Comparison of ENCODE assay signal across 8 cellular contexts in genomic region chr17:16363749-16364536, GRCh38. TPM values are rescaled to one million over a fixed set of nuclear protein-coding genes. Genes with fewer than 3 reads are reported as not detected.
A peak's percentile ranks its signal among the peaks of the same experiment; 100 is the strongest.
DNase-seq lines count a peak whose midpoint lies in the region; ATAC-seq, FAIRE-seq and TF ChIP-seq lines count a peak whose summit lies in the region.

No MANE protein-coding gene starts in this region.

- POLR2A ChIA-PET in AG04449 (lab: Yijun Ruan, JAX), result interaction anchor here (0.6 to 1.6 kb wide), 4 partner anchors 11 to 75 kb away, joined by 3 to 13 read pairs (median 4); partner anchors contain the start of genes CENPV and UBB
- POLR2A ChIA-PET in PC-9 (lab: Charles Lee; ENCODE audit: unreplicated experiment), result interaction anchor here (0.6 to 1.2 kb wide), 3 partner anchors 15 to 81 kb away, joined by 3 to 4 read pairs (median 4); no protein-coding TSS in a partner anchor

- H4K20me1 ChIP-seq in PC-9 (ENCODE audit: insufficient read depth) (no peaks in the 10 kb centered on the region), neural cell (ENCODE audit: insufficient read depth) (no peaks in the 10 kb centered on the region)

- no peak for TF ChIP-seq EP300 in neural cell (conservative IDR thresholded peaks at IDR 0.05; ENCODE audit: poor library complexity, severe bottlenecking)

- peak; percentile 78 for TF ChIP-seq RAD21 in neural cell (conservative IDR thresholded peaks at IDR 0.05)

- DNase-seq in AG04449 (ENCODE audit: low read depth, low spot score) (no peak), HTR-8/SVneo (ENCODE audit: insufficient read length, low spot score) (peak; percentile 81), PC-9 (peak in 1 of 2 experiments; percentile 73), activated T-cell treated with anti-CD3 and anti-CD28 coated beads for 48 hours (ENCODE audit: low read depth) (peak; percentile 63), fibroblast of gingiva (ENCODE audit: low read depth) (peak; percentile 61), substantia nigra (lab: John Stamatoyannopoulos, UW) (peak in 38 of 49 donors; percentile 24 to 82 (median 62))

- CTCF ChIA-PET in AG04449 (lab: Yijun Ruan, JAX) (interaction anchor here (0.6 to 5.8 kb wide), 52 partner anchors 7 to 225 kb away, joined by 3 to 141 read pairs (median 4); partner anchors contain the start of genes CENPV, NCOR1, TRPV2 and UBB), PC-9 (lab: Charles Lee) (interaction anchor here (0.5 to 1.8 kb wide), 19 partner anchors 9 to 275 kb away, joined by 3 to 11 read pairs (median 4); partner anchors contain the start of gene CENPV)

- no peak overlapping the region for H3K4me2 ChIP-seq in PC-9
- no peak overlapping the region for H3K4me2 ChIP-seq in neural cell (ENCODE audit: low read length)

- no peaks in the 10 kb centered on the region for H3K36me3 ChIP-seq in PC-9 (ENCODE audit: low read depth)
- H3K36me3 ChIP-seq in neural cell (ENCODE audit: insufficient read depth, low read length), result no peaks in the 10 kb centered on the region

- FAIRE-seq in HTR-8/SVneo (lab: Jason Lieb, UNC), result peak; percentile 83

- H2AFZ ChIP-seq in PC-9 (no peak overlapping the region), neural cell (ENCODE audit: low read depth, low read length) (no peak overlapping the region)

- TF ChIP-seq CTCF in AG04449 (IDR thresholded peaks at IDR 0.05; ENCODE audit: insufficient read depth, low read length, missing control alignments), result peak; percentile 79
- TF ChIP-seq CTCF in PC-9 (conservative IDR thresholded peaks at IDR 0.05), result peak; percentile 90
- peak; percentile 90 for TF ChIP-seq CTCF in neural cell (IDR thresholded peaks at IDR 0.05; ENCODE audit: poor library complexity, severe bottlenecking)

- no peak overlapping the region for H3K9ac ChIP-seq in neural cell (ENCODE audit: low read length)

- H3K27ac ChIP-seq in PC-9 (no peak overlapping the region), neural cell (ENCODE audit: low read length) (no peak overlapping the region), substantia nigra (ENCODE audit: low read depth, low read length, poor library complexity, severe bottlenecking) (peak overlapping the region; percentile 69)

- H3K4me1 ChIP-seq in PC-9 (replicated peaks; ENCODE audit: insufficient read depth), result no peaks in the 10 kb centered on the region

- H3F3A ChIP-seq in PC-9 (ENCODE audit: insufficient read depth, low read depth) (no peaks in the 10 kb centered on the region), neural cell (ENCODE audit: insufficient read depth, low read length, poor library complexity, severe bottlenecking) (no peaks in the 10 kb centered on the region)

- ATAC-seq in GM18519 (IDR thresholded peaks at IDR 0.05; ENCODE audit: low FRiP score, unreplicated experiment), result peak; percentile 64

- no peaks in the 10 kb centered on the region for H3K9me3 ChIP-seq in PC-9 (ENCODE audit: insufficient read depth, low read depth)
- no peaks in the 10 kb centered on the region for H3K9me3 ChIP-seq in neural cell (ENCODE audit: low read length)

- H3K79me2 ChIP-seq in PC-9 (ENCODE audit: low read depth) (no peaks in the 10 kb centered on the region), neural cell (replicated peaks; ENCODE audit: insufficient read depth, low read length) (no peaks in the 10 kb centered on the region)

- no peaks in the 10 kb centered on the region for H3K27me3 ChIP-seq in PC-9 (ENCODE audit: insufficient read depth, low read depth)
- H3K27me3 ChIP-seq in neural cell (ENCODE audit: insufficient read depth, low read depth, low read length), result no peaks in the 10 kb centered on the region

- BruUV-seq in PC-9 (replicated peaks; lab: Mats Ljungman, UMichigan), result no TSS peak

- intact Hi-C loops in PC-9 (cut with micrococcal nuclease; ENCODE audit: unreplicated experiment), result loop anchor here (2.0 to 10.0 kb wide), 2 partner anchors 157 to 221 kb away; no protein-coding TSS in a partner anchor

- H3K9me2 ChIP-seq in PC-9 (ENCODE audit: insufficient read depth) (no peaks in the 10 kb centered on the region), neural cell (ENCODE audit: insufficient read depth, low read length) (no peaks in the 10 kb centered on the region)

- H3K4me3 ChIP-seq in AG04449 (ENCODE audit: low read depth, low read length) (no peak overlapping the region), PC-9 (no peak overlapping the region), neural cell (ENCODE audit: low read length) (no peak overlapping the region)

TF ChIP-seq in neural cell, 6 proteins besides CTCF, POLR2A, EP300 and RAD21:
- TF ChIP-seq MXI1 (conservative IDR thresholded peaks at IDR 0.05; ENCODE audit: poor library complexity, severe bottlenecking) (no peak), TAF1 (IDR thresholded peaks at IDR 0.05; ENCODE audit: low read depth) (no peak), EZH2 (IDR thresholded peaks at IDR 0.05; ENCODE audit: borderline replicate concordance, insufficient read depth, low read length, poor library complexity, severe bottlenecking) (no peak), SMC3 (conservative IDR thresholded peaks at IDR 0.05; ENCODE audit: poor library complexity) (peak; percentile 83), REST (IDR thresholded peaks at IDR 0.05; ENCODE audit: borderline replicate concordance) (no peak), POLR2AphosphoS5 (IDR thresholded peaks at IDR 0.05) (no peak)

RNA-seq across cellular contexts. Expression of gene CENPV, which starts 10.7 kb away (rescaled TPM):
- total RNA-seq in PC-9 (2021), result 12.6 and 18.1 TPM in 2 replicates
- 291 and 308 TPM in 2 replicates for polyA plus RNA-seq in neural cell
- polyA minus RNA-seq in neural cell, result 123 and 124 TPM in 2 replicates

RNA-seq across cellular contexts. Expression of gene UBB, which starts 16.9 kb away (rescaled TPM):
- total RNA-seq in PC-9 (2021), result 2,044 and 2,361 TPM in 2 replicates
- polyA plus RNA-seq in neural cell, result 2,177 and 2,318 TPM in 2 replicates
- 878 and 940 TPM in 2 replicates for polyA minus RNA-seq in neural cell

RNA-seq across cellular contexts. Expression of gene TRPV2, which starts 51.4 kb away (rescaled TPM):
- total RNA-seq in PC-9 (2021), result 3.1 and 5.3 TPM in 2 replicates
- not detected in 2 replicates for polyA plus RNA-seq in neural cell
- polyA minus RNA-seq in neural cell, result not detected in 2 replicates
